In genomic region chr11:32090774-32091370, GRCh38 we compare ENCODE assay signal across 8 cellular contexts. TPM values are rescaled to one million over a fixed set of nuclear protein-coding genes. Genes with fewer than 3 reads are reported as not detected.
DNase-seq lines count a peak whose midpoint lies in the region; FAIRE-seq and TF ChIP-seq lines count a peak whose summit lies in the region.

Gene RCN1, plus strand, starts transcription at chr11:32091074. Its CDS starts 123 bp downstream, at chr11:32091197.

- H3K36me3 ChIP-seq in H7 (replicated peaks; ENCODE audit: control insufficient read depth, insufficient read depth, low read length) (no peaks in the 10 kb centered on the region; the same call in 1 of the 2 replicates), bronchial epithelial cell (ENCODE audit: control insufficient read depth, insufficient read depth, low read length) (no peaks in the 10 kb centered on the region)

- H3K4me3 ChIP-seq in H7 (ENCODE audit: insufficient read depth, low read depth, low read length) = peak within 1 kb of the TSS; percentile 88
- H3K4me3 ChIP-seq in bronchial epithelial cell (ENCODE audit: low read depth, low read length) = peak within 1 kb of the TSS; percentile 57
- peak within 1 kb of the TSS; percentile 51 to 95 (median 81) for H3K4me3 ChIP-seq in skin epidermis

- TF ChIP-seq CTCF in GM10266 (IDR thresholded peaks at IDR 0.05; ENCODE audit: control insufficient read depth, insufficient read depth, low read depth, missing control alignments) (no peak), bronchial epithelial cell (IDR thresholded peaks at IDR 0.05; ENCODE audit: insufficient read depth, low read length, severe bottlenecking) (no peak)

- peak within 1 kb of the TSS; percentile 31 to 97 (median 90) for H3K27ac ChIP-seq in skin epidermis

- DNase-seq in GM10266 (ENCODE audit: extremely low spot score) (peak; percentile 82), H7 (peak; percentile 96), M059J (ENCODE audit: low read depth) (peak; percentile 76), UCSD-AML1 (lab: John Stamatoyannopoulos, UW; ENCODE audit: unreplicated experiment) (peak; percentile 81), bronchial epithelial cell (ENCODE audit: low read depth) (peak; percentile 4), iPS-NIHi11 (ENCODE audit: low spot score) (peak; percentile 94), KG1 (lab: John Stamatoyannopoulos, UW) (no peak)

- FAIRE-seq in bronchial epithelial cell (lab: Jason Lieb, UNC) = no peak

- H3K27me3 ChIP-seq in H7 (ENCODE audit: control insufficient read depth, insufficient read depth, low read length) = no peaks in the 10 kb centered on the region
- H3K27me3 ChIP-seq in bronchial epithelial cell (ENCODE audit: control insufficient read depth, insufficient read depth, low read length) = no peaks in the 10 kb centered on the region

RNA-seq across cellular contexts. Expression of gene RCN1, which starts in this region (rescaled TPM):
- 84.2 and 104 TPM in 2 replicates for total RNA-seq in H7 (2014; rRNA removed; shearing (Covaris generic))
- total RNA-seq in M059J (2014; rRNA removed; shearing (Covaris generic)) = 293 and 390 TPM in 2 replicates
- total RNA-seq in bronchial epithelial cell = 107 and 113 TPM in 2 replicates
